9 cellular contexts compared by ENCODE assay signal in the genomic region with DNA sequence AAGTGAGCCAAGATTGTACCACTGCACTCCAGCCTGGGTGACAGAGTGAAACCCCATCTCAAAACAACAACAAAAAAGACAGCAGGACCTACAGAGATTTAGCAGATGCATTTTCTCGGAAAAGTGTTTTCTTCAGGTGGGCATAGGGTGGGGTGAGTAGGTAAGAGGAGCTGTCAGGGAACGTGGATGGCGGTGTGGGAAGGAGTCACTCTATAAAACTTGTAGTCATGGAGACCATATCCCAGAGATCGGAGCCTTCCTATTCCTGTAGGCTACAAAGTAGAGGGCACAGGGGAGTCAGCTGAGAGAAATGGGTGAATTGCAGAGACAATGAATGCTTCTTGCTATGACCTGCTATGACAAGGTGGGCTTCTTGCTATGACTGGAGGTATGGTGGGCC.
"Had no signal": no experiment of that assay in that cellular context is flagged by ENCODE, and none has a peak within 500 bp of the region (broad histone marks: within the 10 kb centered on the region; RNA-seq: fewer than 3 reads in every experiment).

No MANE protein-coding gene starts in this region.

- FAIRE-seq: H1, H54, K562 had no signal

- H3K4me1 Mint-ChIP-seq: GM23338, H9 had no signal

- H3K4me3 Mint-ChIP-seq: GM23338, H9 had no signal

- DNase-seq: H9, HCEC 1CT, IMR-90, KG1 had no signal

- H3K4me3 ChIP-seq: GM23338, K562 had no signal

- H3K27ac Mint-ChIP-seq: GM23338, H9 had no signal

- H3K27ac ChIP-seq: HL-60 had no signal
